Comparison of ENCODE assay signal across 8 cellular contexts in the genomic region with DNA sequence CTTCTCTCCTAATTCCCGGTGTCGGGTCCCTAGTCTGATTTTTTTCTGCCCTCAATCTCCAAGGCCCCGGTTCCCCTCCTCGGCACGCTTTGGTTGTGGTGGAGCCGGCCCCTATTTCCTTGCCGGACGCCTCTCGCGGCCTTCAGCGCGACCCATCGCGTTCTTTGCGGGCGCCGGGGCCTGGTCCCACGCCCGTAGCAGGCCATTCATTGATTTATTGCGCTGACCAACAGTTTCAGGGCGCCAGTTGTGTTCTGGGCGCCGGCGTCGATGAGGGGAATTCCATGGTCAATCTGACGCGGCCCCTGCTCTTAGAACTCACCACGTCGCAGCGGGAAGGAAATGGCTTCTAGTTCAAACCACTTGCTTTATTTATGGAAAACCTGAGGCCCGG. TPM values are rescaled to one million over a fixed set of nuclear protein-coding genes. Genes with fewer than 3 reads are reported as not detected.
DNase-seq lines count a peak whose midpoint lies in the region; ATAC-seq, FAIRE-seq and TF ChIP-seq lines count a peak whose summit lies in the region.

No MANE protein-coding gene starts in this region.

- no peak for TF ChIP-seq RAD21 in HepG2 (CRISPR knock-in tag; IDR thresholded peaks at IDR 0.05)

- H3K36me3 Mint-ChIP-seq in IgD-negative memory B cell (no peaks in the 10 kb centered on the region), chondrocyte (ENCODE audit: low read depth) (peaks cover 2% of the 10 kb centered on the region)

- H3K79me2 ChIP-seq in DOHH2 (ENCODE audit: control insufficient read depth, low read length) (peaks cover 97% of the 10 kb centered on the region), HepG2 (ENCODE audit: insufficient read depth, low read length) (peaks cover 91% of the 10 kb centered on the region)

- intact Hi-C loops in HepG2 (cut with micrococcal nuclease; ENCODE audit: unreplicated experiment), result loop anchor here (2.0 to 10.0 kb wide), 3 partner anchors 90 to 274 kb away; a partner anchor contains a TSS

- peak overlapping the region; percentile 96 for H3K9ac ChIP-seq in HepG2 (ENCODE audit: insufficient read depth, low read depth, low read length)

- H3K27me3 Mint-ChIP-seq in IgD-negative memory B cell (no peaks in the 10 kb centered on the region), chondrocyte (ENCODE audit: low read depth) (no peaks in the 10 kb centered on the region)

- in situ Hi-C loops in HepG2 (cut with HindIII; ENCODE audit: extremely low pct_ligation_motif_present, low pct_unique_long_range_greater_than_20kb), result no loop called here

- no TSS peak for BruUV-seq in HepG2 (replicated peaks; lab: Mats Ljungman, UMichigan)

- no peaks in the 10 kb centered on the region for H3K9me2 ChIP-seq in DOHH2 (replicated peaks; ENCODE audit: control insufficient read depth, low read length)

- DNase-seq in chondrocyte (ENCODE audit: low spot score), result no peak
- peak; percentile 73 for DNase-seq in HepG2 (ENCODE audit: low spot score)
- peak; percentile 49 to 50 for DNase-seq in stimulated activated CD4-positive, alpha-beta T cell treated with anti-CD3 and anti-CD28 coated beads, Interleukin-4, amount 100 ng/mL, for 4 hours
- DNase-seq in putamen (ENCODE audit: low spot score), result no peak

- H3F3A ChIP-seq in DOHH2 (ENCODE audit: control insufficient read depth, insufficient read depth), result no peaks in the 10 kb centered on the region

- H3K4me2 ChIP-seq in DOHH2 (ENCODE audit: low read length) (peak overlapping the region; percentile 87), HepG2 (ENCODE audit: low read depth, low read length) (peak overlapping the region; percentile 95)

- TF ChIP-seq CTCF in DOHH2 (IDR thresholded peaks at IDR 0.05; ENCODE audit: low read depth, low read length, poor library complexity, severe bottlenecking) (no peak), chondrocyte (IDR thresholded peaks at IDR 0.05) (no peak), HepG2 (CRISPR knock-in tag; IDR thresholded peaks at IDR 0.05) (no peak)

- no peak overlapping the region for H2AFZ ChIP-seq in HepG2 (ENCODE audit: low read length)

- H3K9me3 Mint-ChIP-seq in IgD-negative memory B cell (no peaks in the 10 kb centered on the region), chondrocyte (ENCODE audit: low read depth) (no peaks in the 10 kb centered on the region)

- H3K4me1 ChIP-seq in DOHH2 (ENCODE audit: control insufficient read depth, low read length) (peaks cover 35% of the 10 kb centered on the region), HepG2 (ENCODE audit: insufficient read depth, low read length) (peaks cover 57% of the 10 kb centered on the region)

- H3K36me3 ChIP-seq in DOHH2 (ENCODE audit: control insufficient read depth, low read length) (peaks cover 86% of the 10 kb centered on the region), HepG2 (replicated peaks in 1 of 2; ENCODE audit: control insufficient read depth in 1 of 2, insufficient read depth in 2 of 2, low read length in 2 of 2) (peaks cover 2 to 24% of the 10 kb centered on the region in 2 experiments)

- TF ChIP-seq POLR2A in HepG2 (IDR thresholded peaks at IDR 0.05; ENCODE audit: insufficient read depth in 1 of 2, low read depth in 2 of 2, low read length in 2 of 2), result peak in 1 of 2 experiments; percentile 39; a peak in 1 of 4 replicates

- peaks cover 10% of the 10 kb centered on the region; the same call in 1 of the 2 replicates for H4K20me1 ChIP-seq in DOHH2 (ENCODE audit: control insufficient read depth, insufficient read depth, low read depth, low read length)
- peaks cover 12% of the 10 kb centered on the region for H4K20me1 ChIP-seq in HepG2 (ENCODE audit: insufficient read depth, low read length)

- H3K27ac ChIP-seq in DOHH2 (ENCODE audit: low read depth, low read length) (peak overlapping the region; percentile 83), HepG2 (ENCODE audit: extremely low read length, insufficient read depth, low read length) (peak overlapping the region; percentile 97)

- H3K27me3 ChIP-seq in DOHH2 (ENCODE audit: control insufficient read depth, low read length) (no peaks in the 10 kb centered on the region), HepG2 (ENCODE audit: control insufficient read depth in 1 of 2, insufficient read depth in 2 of 2, low read length in 2 of 2) (peaks cover 0 to 6% of the 10 kb centered on the region in 2 experiments; a peak in 1 of 5 replicates)

- peak overlapping the region; percentile 83 for H3K4me3 ChIP-seq in DOHH2 (ENCODE audit: low read length)
- peak overlapping the region; percentile 89 to 97 (median 91) for H3K4me3 ChIP-seq in HepG2 (replicated peaks in 1 of 3; ENCODE audit: insufficient read depth in 1 of 3, low read depth in 2 of 3, low read length in 3 of 3)

- no peak for FAIRE-seq in HepG2 (lab: Jason Lieb, UNC)

- POLR2A ChIA-PET in HepG2 (lab: Yijun Ruan, JAX), result no interaction called here

- 1% methylated on average over 31 of the region's 31 CpGs for WGBS in HepG2 (ENCODE audit: low lambda C conversion rate)

- CTCF ChIA-PET in HepG2 (lab: Yijun Ruan, JAX; ENCODE audit: low intra/inter-chr PET ratio, low total read pairs), result no interaction called here

- H3K27ac Mint-ChIP-seq in IgD-negative memory B cell, result peak overlapping the region; percentile 99 to 100 (median 99)
- H3K27ac Mint-ChIP-seq in chondrocyte (ENCODE audit: unreplicated experiment), result peak overlapping the region; percentile 89

- H3K4me1 Mint-ChIP-seq in IgD-negative memory B cell (peaks cover 32 to 47% (median 43%) of the 10 kb centered on the region in 3 donors), chondrocyte (ENCODE audit: low read depth) (peaks cover 40% of the 10 kb centered on the region)

- ATAC-seq in GM21576 (IDR thresholded peaks at IDR 0.05; ENCODE audit: unreplicated experiment) (peak; percentile 20), HepG2 (peak; percentile 71)
- peak; percentile 12 for ATAC-seq in activated CD4-positive, CD25-positive, alpha-beta regulatory T cell treated with anti-CD3 and anti-CD28 coated beads, Interleukin-2, amount 50 U/mL, for 24 hours

- no peaks in the 10 kb centered on the region for H3K9me3 ChIP-seq in DOHH2 (ENCODE audit: control insufficient read depth, insufficient read depth, low read length)
- no peaks in the 10 kb centered on the region for H3K9me3 ChIP-seq in HepG2 (ENCODE audit: low read length)

- no peak for TF ChIP-seq EP300 in HepG2 (IDR thresholded peaks at IDR 0.05; ENCODE audit: low read depth in 2 of 2, low read length in 2 of 2)
- no peak for TF ChIP-seq EP300 in HepG2 (CRISPR knock-in tag; IDR thresholded peaks at IDR 0.05; ENCODE audit: borderline replicate concordance)

- peak overlapping the region; percentile 88 to 98 (median 96) for H3K4me3 Mint-ChIP-seq in IgD-negative memory B cell
- H3K4me3 Mint-ChIP-seq in chondrocyte (ENCODE audit: unreplicated experiment), result peak overlapping the region; percentile 99

RNA-seq across cellular contexts. Expression of a gene that starts 0.4 kb away (rescaled TPM):
- 16.7 TPM for polyA plus RNA-seq in IgD-negative memory B cell
- total RNA-seq in chondrocyte, result 32.3 to 46.2 TPM (median 32.4 TPM) in 3 replicates
- total RNA-seq in HepG2 (2016; rRNA removed; fragmentation: Illumina TruSeq; extraction: Trizol), result 92.4 and 101 TPM in 2 replicates
- total RNA-seq in HepG2 (2016; cell fraction: cytosol; rRNA removed; fragmentation: Illumina TruSeq; extraction: Trizol; ENCODE audit: low read depth), result 20.1 and 22.8 TPM in 2 replicates
- total RNA-seq in HepG2 (2016; cell fraction: insoluble cytoplasmic fraction; rRNA removed; fragmentation: Illumina TruSeq; extraction: Trizol), result 90.5 and 108 TPM in 2 replicates
- 62.2 and 62.5 TPM in 2 replicates for total RNA-seq in HepG2 (2016; cell fraction: membrane; rRNA removed; fragmentation: Illumina TruSeq; extraction: Trizol)
- total RNA-seq in HepG2 (2016; cell fraction: nucleus; rRNA removed; fragmentation: Illumina TruSeq; extraction: Trizol), result 88.2 and 95.4 TPM in 2 replicates
- 71.0 and 82.6 TPM in 2 replicates for polyA plus RNA-seq in HepG2 (2011; rRNA removed)
- polyA plus RNA-seq in HepG2 (2011; cell fraction: cytosol; rRNA removed), result 49.8 and 55.3 TPM in 2 replicates
- polyA plus RNA-seq in HepG2 (2011; cell fraction: nucleus; rRNA removed), result 87.2 and 87.7 TPM in 2 replicates
- 33.2 and 42.6 TPM in 2 replicates for polyA plus RNA-seq in HepG2 (2012)
- polyA plus RNA-seq in HepG2 (2016; cell fraction: cytosol; fragmentation: Illumina TruSeq; extraction: Trizol; ENCODE audit: low read depth), result 11.3 and 14.7 TPM in 2 replicates
- polyA plus RNA-seq in HepG2 (2016; cell fraction: insoluble cytoplasmic fraction; fragmentation: Illumina TruSeq; extraction: Trizol; ENCODE audit: low read depth), result 92.0 and 94.6 TPM in 2 replicates
- 34.0 and 37.1 TPM in 2 replicates for polyA plus RNA-seq in HepG2 (2016; cell fraction: membrane; fragmentation: Illumina TruSeq; extraction: Trizol; ENCODE audit: low read depth)
- 131 TPM in 2 replicates for polyA plus RNA-seq in HepG2 (2016; cell fraction: nucleus; fragmentation: Illumina TruSeq; extraction: Trizol; ENCODE audit: insufficient read depth, low read depth)
- polyA minus RNA-seq in HepG2 (2011; rRNA and poly(A)+ RNA removed; ENCODE audit: low replicate concordance), result 120 and 128 TPM in 2 replicates
- polyA minus RNA-seq in HepG2 (2011; cell fraction: cytosol; rRNA and poly(A)+ RNA removed), result 63.2 and 66.3 TPM in 2 replicates
- 109 and 117 TPM in 2 replicates for polyA minus RNA-seq in HepG2 (2011; cell fraction: nucleus; rRNA and poly(A)+ RNA removed)

RNA-seq across cellular contexts. Expression of a gene that starts 0.9 kb away (rescaled TPM):
- 9.8 TPM for polyA plus RNA-seq in IgD-negative memory B cell
- total RNA-seq in chondrocyte, result 9.5 to 14.6 TPM (median 10.0 TPM) in 3 replicates
- 30.6 and 36.2 TPM in 2 replicates for total RNA-seq in HepG2 (2016; rRNA removed; fragmentation: Illumina TruSeq; extraction: Trizol)
- total RNA-seq in HepG2 (2016; cell fraction: cytosol; rRNA removed; fragmentation: Illumina TruSeq; extraction: Trizol; ENCODE audit: low read depth), result 20.5 and 21.3 TPM in 2 replicates
- 28.6 and 34.8 TPM in 2 replicates for total RNA-seq in HepG2 (2016; cell fraction: insoluble cytoplasmic fraction; rRNA removed; fragmentation: Illumina TruSeq; extraction: Trizol)
- total RNA-seq in HepG2 (2016; cell fraction: membrane; rRNA removed; fragmentation: Illumina TruSeq; extraction: Trizol), result 15.4 and 17.1 TPM in 2 replicates
- total RNA-seq in HepG2 (2016; cell fraction: nucleus; rRNA removed; fragmentation: Illumina TruSeq; extraction: Trizol), result 31.4 and 32.1 TPM in 2 replicates
- 6.5 and 6.6 TPM in 2 replicates for polyA plus RNA-seq in HepG2 (2011; rRNA removed)
- 2.2 and 3.7 TPM in 2 replicates for polyA plus RNA-seq in HepG2 (2011; cell fraction: cytosol; rRNA removed)
- polyA plus RNA-seq in HepG2 (2011; cell fraction: nucleus; rRNA removed), result 5.9 and 6.5 TPM in 2 replicates
- polyA plus RNA-seq in HepG2 (2012), result 8.9 and 9.8 TPM in 2 replicates
- polyA plus RNA-seq in HepG2 (2016; cell fraction: cytosol; fragmentation: Illumina TruSeq; extraction: Trizol; ENCODE audit: low read depth), result 1.3 and 1.9 TPM in 2 replicates
- polyA plus RNA-seq in HepG2 (2016; cell fraction: insoluble cytoplasmic fraction; fragmentation: Illumina TruSeq; extraction: Trizol; ENCODE audit: low read depth), result 11.5 and 12.3 TPM in 2 replicates
- 2.8 and 2.9 TPM in 2 replicates for polyA plus RNA-seq in HepG2 (2016; cell fraction: membrane; fragmentation: Illumina TruSeq; extraction: Trizol; ENCODE audit: low read depth)
- polyA plus RNA-seq in HepG2 (2016; cell fraction: nucleus; fragmentation: Illumina TruSeq; extraction: Trizol; ENCODE audit: insufficient read depth, low read depth), result 18.1 and 19.2 TPM in 2 replicates
- polyA minus RNA-seq in HepG2 (2011; rRNA and poly(A)+ RNA removed; ENCODE audit: low replicate concordance), result 9.1 and 9.8 TPM in 2 replicates
- polyA minus RNA-seq in HepG2 (2011; cell fraction: cytosol; rRNA and poly(A)+ RNA removed), result 18.1 and 20.4 TPM in 2 replicates
- 43.1 and 55.2 TPM in 2 replicates for polyA minus RNA-seq in HepG2 (2011; cell fraction: nucleus; rRNA and poly(A)+ RNA removed)

RNA-seq across cellular contexts. Expression of a gene that starts 38.7 kb away (rescaled TPM):
- 0.40 TPM for polyA plus RNA-seq in IgD-negative memory B cell
- 4.1 to 8.6 TPM (median 5.0 TPM) in 3 replicates for total RNA-seq in chondrocyte
- not detected in 2 replicates for total RNA-seq in HepG2 (2016; rRNA removed; fragmentation: Illumina TruSeq; extraction: Trizol)
- not detected in 2 replicates for total RNA-seq in HepG2 (2016; cell fraction: cytosol; rRNA removed; fragmentation: Illumina TruSeq; extraction: Trizol; ENCODE audit: low read depth)
- total RNA-seq in HepG2 (2016; cell fraction: insoluble cytoplasmic fraction; rRNA removed; fragmentation: Illumina TruSeq; extraction: Trizol), result not detected in 2 replicates
- total RNA-seq in HepG2 (2016; cell fraction: membrane; rRNA removed; fragmentation: Illumina TruSeq; extraction: Trizol), result not detected in 2 replicates
- not detected in 2 replicates for total RNA-seq in HepG2 (2016; cell fraction: nucleus; rRNA removed; fragmentation: Illumina TruSeq; extraction: Trizol)
- polyA plus RNA-seq in HepG2 (2011; rRNA removed), result 0.05 and 0.26 TPM in 2 replicates
- not detected in 2 replicates for polyA plus RNA-seq in HepG2 (2011; cell fraction: cytosol; rRNA removed)
- polyA plus RNA-seq in HepG2 (2011; cell fraction: nucleus; rRNA removed), result 0.08 and 0.09 TPM in 2 replicates
- 1.3 and 1.5 TPM in 2 replicates for polyA plus RNA-seq in HepG2 (2012)
- polyA plus RNA-seq in HepG2 (2016; cell fraction: cytosol; fragmentation: Illumina TruSeq; extraction: Trizol; ENCODE audit: low read depth), result not detected in 2 replicates
- polyA plus RNA-seq in HepG2 (2016; cell fraction: insoluble cytoplasmic fraction; fragmentation: Illumina TruSeq; extraction: Trizol; ENCODE audit: low read depth), result not detected in 2 replicates
- not detected in 2 replicates for polyA plus RNA-seq in HepG2 (2016; cell fraction: membrane; fragmentation: Illumina TruSeq; extraction: Trizol; ENCODE audit: low read depth)
- not detected in 2 replicates for polyA plus RNA-seq in HepG2 (2016; cell fraction: nucleus; fragmentation: Illumina TruSeq; extraction: Trizol; ENCODE audit: insufficient read depth, low read depth)
- 2.5 TPM in 1 of 2 replicates, not detected in the other for polyA minus RNA-seq in HepG2 (2011; rRNA and poly(A)+ RNA removed; ENCODE audit: low replicate concordance)
- not detected in 2 replicates for polyA minus RNA-seq in HepG2 (2011; cell fraction: cytosol; rRNA and poly(A)+ RNA removed)
- polyA minus RNA-seq in HepG2 (2011; cell fraction: nucleus; rRNA and poly(A)+ RNA removed), result not detected in 2 replicates

Comparison
In these comparisons a context has a peak if more than half of its experiments do, and no peak if none do; other contexts are left out.
1. ATAC-seq: peak in every context shown above with its lines; median percentile 71 in HepG2; 20 in GM21576; 12 in activated CD4-positive, CD25-positive, alpha-beta regulatory T cell treated with anti-CD3 and anti-CD28 coated beads, Interleukin-2, amount 50 U/mL, for 24 hours.
2. DNase-seq: peak in HepG2 (single experiment) and stimulated activated CD4-positive, alpha-beta T cell treated with anti-CD3 and anti-CD28 coated beads, Interleukin-4, amount 100 ng/mL, for 4 hours (2 of 2); none in chondrocyte (single experiment) and putamen (single experiment).